In genomic region chr2:183536714-183537113, GRCh38 we compare ENCODE assay signal across 38 cellular contexts.
"Had no signal": no experiment of that assay in that cellular context is flagged by ENCODE, and none has a peak within 500 bp of the region (broad histone marks: within the 10 kb centered on the region; RNA-seq: fewer than 3 reads in every experiment).

No MANE protein-coding gene starts in this region.

- FAIRE-seq: colon, endometrium, endothelial cell of umbilical vein had no signal

- H3K4me1 Mint-ChIP-seq: activated CD4-positive, alpha-beta T cell treated with anti-CD3 and anti-CD28 coated beads for 36 hours; activated CD4-positive, alpha-beta T cell treated with anti-CD3 and anti-CD28 coated beads, Interleukin-2, amount 10 ng/mL, durations not matched to agents 24 days and 14 days; activated CD8-positive, alpha-beta memory T cell treated with anti-CD3 and anti-CD28 coated beads, Interleukin-2, amount 10 ng/mL, durations not matched to agents 7 days and 5 days; activated naive CD4-positive, alpha-beta T cell treated with anti-CD3 and anti-CD28 coated beads, Interleukin-2, amount 50 U/mL, for 24 hours; activated naive CD8-positive, alpha-beta T cell treated with anti-CD3 and anti-CD28 coated beads for 36 hours; activated naive CD8-positive, alpha-beta T cell treated with anti-CD3 and anti-CD28 coated beads, Interleukin-2, amount 50 U/mL, for 24 hours; T-helper 17 cell had no signal

- ATAC-seq: activated CD4-positive, alpha-beta T cell treated with anti-CD3 and anti-CD28 coated beads for 36 hours; activated CD8-positive, alpha-beta memory T cell treated with anti-CD3 and anti-CD28 coated beads, Interleukin-2, amount 10 ng/mL, durations not matched to agents 7 days and 5 days; activated CD8-positive, alpha-beta T cell treated with anti-CD3 and anti-CD28 coated beads, Interleukin-2, amount 10 ng/mL, durations not matched to agents 7 days and 5 days; activated naive CD8-positive, alpha-beta T cell treated with anti-CD3 and anti-CD28 coated beads, Interleukin-2, amount 50 U/mL, for 24 hours; body of pancreas; effector memory CD8-positive, alpha-beta T cell; gastroesophageal sphincter; T-helper 17 cell had no signal

- H3K27me3 Mint-ChIP-seq: activated CD4-positive, alpha-beta memory T cell treated with anti-CD3 and anti-CD28 coated beads for 36 hours; activated CD4-positive, alpha-beta T cell treated with anti-CD3 and anti-CD28 coated beads for 36 hours; activated CD4-positive, alpha-beta T cell treated with anti-CD3 and anti-CD28 coated beads, Interleukin-2, amount 10 ng/mL, durations not matched to agents 24 days and 14 days; activated CD8-positive, alpha-beta memory T cell treated with anti-CD3 and anti-CD28 coated beads, Interleukin-2, amount 10 ng/mL, durations not matched to agents 7 days and 5 days; activated naive CD4-positive, alpha-beta T cell treated with anti-CD3 and anti-CD28 coated beads, Interleukin-2, amount 50 U/mL, for 24 hours; activated naive CD8-positive, alpha-beta T cell treated with anti-CD3 and anti-CD28 coated beads for 36 hours; activated naive CD8-positive, alpha-beta T cell treated with anti-CD3 and anti-CD28 coated beads, Interleukin-2, amount 50 U/mL, for 24 hours; effector memory CD8-positive, alpha-beta T cell; T-helper 17 cell had no signal

- DNase-seq: activated CD4-positive, alpha-beta memory T cell treated with anti-CD3 and anti-CD28 coated beads for 36 hours; activated CD4-positive, alpha-beta T cell treated with anti-CD3 and anti-CD28 coated beads for 36 hours; activated CD4-positive, alpha-beta T cell treated with anti-CD3 and anti-CD28 coated beads, Interleukin-2, amount 10 ng/mL, durations not matched to agents 24 days and 14 days; activated CD4-positive, CD25-positive, alpha-beta regulatory T cell; activated CD4-positive, CD25-positive, alpha-beta regulatory T cell treated with anti-CD3 and anti-CD28 coated beads, Interleukin-2, amount 50 U/mL, for 72 hours; activated CD8-positive, alpha-beta memory T cell treated with anti-CD3 and anti-CD28 coated beads, Interleukin-2, amount 10 ng/mL, durations not matched to agents 7 days and 5 days; activated CD8-positive, alpha-beta memory T cell treated with anti-CD3 and anti-CD28 coated beads, Interleukin-2, amount 50 U/mL, for 4 hours; activated CD8-positive, alpha-beta T cell treated with anti-CD3 and anti-CD28 coated beads, Interleukin-2, amount 10 ng/mL, durations not matched to agents 7 days and 5 days; activated effector memory CD4-positive, alpha-beta T cell treated with anti-CD3 and anti-CD28 coated beads, Interleukin-2, amount 50 U/mL, for 16 hours; activated naive CD4-positive, alpha-beta T cell treated with anti-CD3 and anti-CD28 coated beads for 36 hours; activated naive CD8-positive, alpha-beta T cell treated with anti-CD3 and anti-CD28 coated beads for 36 hours; activated naive CD8-positive, alpha-beta T cell treated with anti-CD3 and anti-CD28 coated beads, Interleukin-2, amount 50 U/mL, for 24 hours; activated T-cell treated with anti-CD3 and anti-CD28 coated beads, Interleukin-2, amount 50 U/mL, for 1 hour; activated T-cell treated with anti-CD3 and anti-CD28 coated beads, Interleukin-2, amount 50 U/mL, for 48 hours; adrenal gland; amygdala; aorta; body of pancreas; caudate nucleus; cortex of kidney; dermis blood vessel endothelial cell; effector CD4-positive, alpha-beta T cell; effector memory CD8-positive, alpha-beta T cell; esophagus squamous epithelium; foreskin melanocyte; T-helper 1 cell; T-helper 17 cell; T1000; WERI-Rb-1 had no signal

- H3K27me3 ChIP-seq: adrenal gland, body of pancreas, esophagus squamous epithelium, gastroesophageal sphincter had no signal

- H3K9me3 Mint-ChIP-seq: activated CD4-positive, alpha-beta T cell treated with anti-CD3 and anti-CD28 coated beads, Interleukin-2, amount 10 ng/mL, durations not matched to agents 24 days and 14 days; activated naive CD4-positive, alpha-beta T cell treated with anti-CD3 and anti-CD28 coated beads, Interleukin-2, amount 50 U/mL, for 24 hours; activated naive CD8-positive, alpha-beta T cell treated with anti-CD3 and anti-CD28 coated beads for 36 hours; activated T-helper 1 cell treated with anti-CD3 and anti-CD28 coated beads, Interleukin-12 subunit alpha, Interleukin-12 subunit beta, Interleukin-2, Interleukin-4 antibody, amounts not matched to agents 30 ng/mL and 10 ng/mL and 1 ng/mL, durations not matched to agents 14 hours and 24 hours and 36 hours; activated T-helper 2 cell treated with anti-CD3 and anti-CD28 coated beads, Interferon-gamma antibody, Interleukin-2, Interleukin-4, amounts not matched to agents 10 μg/mL and 5 μg/mL and 100 μg/mL, durations not matched to agents 14 hours and 24 hours and 36 hours; T-helper 2 cell treated with Interferon-gamma antibody and Interleukin-4, amounts not matched to agents 5 μg/mL and 100 μg/mL, for 36 hours had no signal

- H3K36me3 ChIP-seq: adrenal gland, esophagus squamous epithelium, gastroesophageal sphincter, WERI-Rb-1 had no signal

- H3K4me3 Mint-ChIP-seq: activated CD4-positive, alpha-beta memory T cell treated with anti-CD3 and anti-CD28 coated beads for 36 hours; activated CD4-positive, alpha-beta T cell treated with anti-CD3 and anti-CD28 coated beads for 36 hours; activated CD4-positive, alpha-beta T cell treated with anti-CD3 and anti-CD28 coated beads, Interleukin-2, amount 10 ng/mL, durations not matched to agents 24 days and 14 days; activated CD8-positive, alpha-beta memory T cell treated with anti-CD3 and anti-CD28 coated beads, Interleukin-2, amount 10 ng/mL, durations not matched to agents 7 days and 5 days; activated CD8-positive, alpha-beta T cell treated with anti-CD3 and anti-CD28 coated beads, Interleukin-2, amount 10 ng/mL, durations not matched to agents 7 days and 5 days; activated naive CD4-positive, alpha-beta T cell treated with anti-CD3 and anti-CD28 coated beads for 36 hours; activated naive CD4-positive, alpha-beta T cell treated with anti-CD3 and anti-CD28 coated beads, Interleukin-2, amount 50 U/mL, for 24 hours; activated naive CD8-positive, alpha-beta T cell treated with anti-CD3 and anti-CD28 coated beads for 36 hours; activated naive CD8-positive, alpha-beta T cell treated with anti-CD3 and anti-CD28 coated beads, Interleukin-2, amount 50 U/mL, for 24 hours; activated T-helper 1 cell treated with anti-CD3 and anti-CD28 coated beads, Interleukin-12 subunit alpha, Interleukin-12 subunit beta, Interleukin-2, Interleukin-4 antibody, amounts not matched to agents 30 ng/mL and 10 ng/mL and 1 ng/mL, durations not matched to agents 14 hours and 24 hours and 36 hours; effector memory CD8-positive, alpha-beta T cell; T-helper 17 cell; T-helper 2 cell treated with Interferon-gamma antibody and Interleukin-4, amounts not matched to agents 5 μg/mL and 100 μg/mL, for 36 hours had no signal

- H3K36me3 Mint-ChIP-seq: activated CD4-positive, alpha-beta memory T cell treated with anti-CD3 and anti-CD28 coated beads for 36 hours; activated CD8-positive, alpha-beta memory T cell treated with anti-CD3 and anti-CD28 coated beads, Interleukin-2, amount 10 ng/mL, durations not matched to agents 7 days and 5 days; activated naive CD4-positive, alpha-beta T cell treated with anti-CD3 and anti-CD28 coated beads, Interleukin-2, amount 50 U/mL, for 24 hours; activated naive CD8-positive, alpha-beta T cell treated with anti-CD3 and anti-CD28 coated beads for 36 hours had no signal

- H3K27ac ChIP-seq: adrenal gland, body of pancreas, epithelial cell of prostate, esophagus squamous epithelium, gastroesophageal sphincter, WERI-Rb-1 had no signal

- H3K27ac Mint-ChIP-seq: activated CD4-positive, alpha-beta memory T cell treated with anti-CD3 and anti-CD28 coated beads for 36 hours; activated CD4-positive, alpha-beta T cell treated with anti-CD3 and anti-CD28 coated beads for 36 hours; activated CD4-positive, alpha-beta T cell treated with anti-CD3 and anti-CD28 coated beads, Interleukin-2, amount 10 ng/mL, durations not matched to agents 24 days and 14 days; activated CD8-positive, alpha-beta memory T cell treated with anti-CD3 and anti-CD28 coated beads, Interleukin-2, amount 10 ng/mL, durations not matched to agents 7 days and 5 days; activated CD8-positive, alpha-beta T cell treated with anti-CD3 and anti-CD28 coated beads, Interleukin-2, amount 10 ng/mL, durations not matched to agents 7 days and 5 days; activated naive CD4-positive, alpha-beta T cell treated with anti-CD3 and anti-CD28 coated beads for 36 hours; activated naive CD4-positive, alpha-beta T cell treated with anti-CD3 and anti-CD28 coated beads, Interleukin-2, amount 50 U/mL, for 24 hours; activated naive CD8-positive, alpha-beta T cell treated with anti-CD3 and anti-CD28 coated beads for 36 hours; activated naive CD8-positive, alpha-beta T cell treated with anti-CD3 and anti-CD28 coated beads, Interleukin-2, amount 50 U/mL, for 24 hours; activated T-helper 1 cell treated with anti-CD3 and anti-CD28 coated beads, Interleukin-12 subunit alpha, Interleukin-12 subunit beta, Interleukin-2, Interleukin-4 antibody, amounts not matched to agents 30 ng/mL and 10 ng/mL and 1 ng/mL, durations not matched to agents 14 hours and 24 hours and 36 hours; activated T-helper 2 cell treated with anti-CD3 and anti-CD28 coated beads, Interferon-gamma antibody, Interleukin-2, Interleukin-4, amounts not matched to agents 10 μg/mL and 5 μg/mL and 100 μg/mL, durations not matched to agents 14 hours and 24 hours and 36 hours; effector memory CD8-positive, alpha-beta T cell; T-helper 17 cell; T-helper 2 cell treated with Interferon-gamma antibody and Interleukin-4, amounts not matched to agents 5 μg/mL and 100 μg/mL, for 36 hours had no signal

- H3K4me1 ChIP-seq: adrenal gland, body of pancreas, esophagus squamous epithelium had no signal

- H3K4me3 ChIP-seq: adrenal gland, body of pancreas, esophagus squamous epithelium, gastroesophageal sphincter had no signal

- H3K9me3 ChIP-seq: adrenal gland, body of pancreas, esophagus squamous epithelium, gastroesophageal sphincter had no signal
